23 cellular contexts compared by ENCODE assay signal in the genomic region with DNA sequence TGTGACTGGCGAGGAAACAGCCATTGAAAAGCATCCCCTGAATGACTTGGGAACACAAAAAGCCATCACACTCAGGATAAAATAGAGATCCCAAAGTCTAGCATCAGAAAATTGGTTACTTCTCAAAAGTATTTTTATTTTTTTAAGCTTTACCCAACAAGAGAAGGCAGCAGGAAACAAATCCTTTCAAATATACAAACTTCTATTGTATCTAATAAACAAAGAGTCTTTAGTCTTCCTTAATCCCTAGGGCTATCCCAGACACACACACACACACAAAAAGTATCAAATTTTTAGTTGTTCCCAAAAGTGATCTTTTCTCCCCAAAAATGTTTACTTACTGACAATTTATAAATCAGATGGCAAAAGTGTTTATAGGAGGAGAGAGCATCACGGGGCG. TPM values are rescaled to one million over a fixed set of nuclear protein-coding genes. Genes with fewer than 3 reads are reported as not detected.
DNase-seq lines count a peak whose midpoint lies in the region; ATAC-seq and TF ChIP-seq lines count a peak whose summit lies in the region.
"Had no signal": no experiment of that assay in that cellular context is flagged by ENCODE, and none has a peak within 500 bp of the region (broad histone marks: within the 10 kb centered on the region; RNA-seq: fewer than 3 reads in every experiment).

No MANE protein-coding gene starts in this region.

- BruUV-seq in MCF 10A (replicated peaks; lab: Mats Ljungman, UMichigan): no TSS peak

- no peak overlapping the region for H4K8ac ChIP-seq in neuronal stem cell (ENCODE audit: low read depth, low read length)

- H3K4ac ChIP-seq in neuronal stem cell (ENCODE audit: low read length): no peak overlapping the region

- H3K4me1 ChIP-seq in breast epithelium: peaks cover 0 to 11% of the 10 kb centered on the region in 2 donors
- H3K4me1 ChIP-seq in hepatocyte (ENCODE audit: insufficient read depth): peaks cover 6% of the 10 kb centered on the region
- H3K4me1 ChIP-seq in neuronal stem cell (ENCODE audit: control insufficient read depth in 2 of 2, insufficient read depth in 1 of 2, low read depth in 1 of 2, low read length in 2 of 2): peaks cover 2% of the 10 kb centered on the region in 2 donors
- peaks cover 8 to 36% (median 22%) of the 10 kb centered on the region in 4 donors for H3K4me1 ChIP-seq in transverse colon

- H3K27me3 ChIP-seq in breast epithelium: no peaks in the 10 kb centered on the region
- no peaks in the 10 kb centered on the region for H3K27me3 ChIP-seq in hepatocyte
- no peaks in the 10 kb centered on the region for H3K27me3 ChIP-seq in neuronal stem cell (ENCODE audit: control insufficient read depth in 3 of 3, insufficient read depth in 3 of 3, low read depth in 1 of 3, low read length in 3 of 3)
- no peaks in the 10 kb centered on the region for H3K27me3 ChIP-seq in transverse colon

- H3K18ac ChIP-seq in neuronal stem cell (ENCODE audit: low read length): no peak overlapping the region

- no peaks in the 10 kb centered on the region for H3K27me3 Mint-ChIP-seq in MCF 10A (ENCODE audit: insufficient read depth, unreplicated experiment)
- H3K27me3 Mint-ChIP-seq: B cell had no signal

- no peak for TF ChIP-seq CTCF in breast epithelium (IDR thresholded peaks at IDR 0.05)
- no peak for TF ChIP-seq CTCF in MCF 10A (IDR thresholded peaks at IDR 0.05; ENCODE audit: unreplicated experiment)
- TF ChIP-seq CTCF in hepatocyte (IDR thresholded peaks at IDR 0.05; ENCODE audit: poor library complexity): no peak
- no peak for TF ChIP-seq CTCF in transverse colon (IDR thresholded peaks at IDR 0.05)
- no peak for TF ChIP-seq CTCF in GM13977 (IDR thresholded peaks at IDR 0.05; ENCODE audit: extremely low read depth, insufficient read depth, missing control alignments)

- DNase-seq in breast epithelium (ENCODE audit: low spot score in 2 of 2) (no peak), MCF 10A (ENCODE audit: unreplicated experiment) (no peak), hepatocyte (ENCODE audit: low spot score) (no peak), neuronal stem cell (ENCODE audit: low spot score) (no peak), transverse colon (no peak), T-helper 1 cell (no peak), GM13977 (ENCODE audit: low spot score) (no peak)
- DNase-seq: COR-L47, DMS 273 treated with DMSO at 0.1 percent for 48 hours, DND-41, GOT3, NCI-H1105 treated with DMSO at 0.1 percent for 48 hours, NCI-H187, NCI-H2227 treated with DMSO at 0.1 percent for 48 hours, NCI-H510A treated with DMSO at 0.1 percent for 48 hours, NCI-H774, Right ventricle myocardium superior had no signal

- H2BK15ac ChIP-seq in neuronal stem cell (ENCODE audit: low read length): no peak overlapping the region

- no peaks in the 10 kb centered on the region for H3K79me1 ChIP-seq in neuronal stem cell (ENCODE audit: low read depth, low read length)

- H3K9ac ChIP-seq in neuronal stem cell (ENCODE audit: low read depth, low read length, poor library complexity): no peak overlapping the region

- no peaks in the 10 kb centered on the region for H3K4me1 Mint-ChIP-seq in MCF 10A (ENCODE audit: insufficient read depth, unreplicated experiment)
- H3K4me1 Mint-ChIP-seq: B cell had no signal

- no peak overlapping the region for H2BK120ac ChIP-seq in neuronal stem cell (ENCODE audit: low read depth, low read length)

- H3K4me3 ChIP-seq in breast epithelium (no peak overlapping the region), hepatocyte (no peak overlapping the region), neuronal stem cell (ENCODE audit: low read length in 2 of 2) (no peak overlapping the region), transverse colon (no peak overlapping the region)
- H3K4me3 ChIP-seq: K562 had no signal

- H3K4me2 ChIP-seq in hepatocyte (no peak overlapping the region), neuronal stem cell (ENCODE audit: insufficient read depth, low read length, poor library complexity, severe bottlenecking) (no peak overlapping the region)

- CTCF ChIA-PET in MCF 10A (lab: Yijun Ruan, JAX): interaction anchor here (0.9 kb wide), 1 partner anchor 23 kb away, joined by 3 read pairs; no protein-coding TSS in a partner anchor

- H3K27ac Mint-ChIP-seq in MCF 10A (ENCODE audit: low read depth, unreplicated experiment): no peak overlapping the region
- H3K27ac Mint-ChIP-seq: B cell had no signal

- no peak for ATAC-seq in HG02870 (IDR thresholded peaks at IDR 0.05; ENCODE audit: unreplicated experiment)
- ATAC-seq: HCT116, K562 had no signal

- no peaks in the 10 kb centered on the region for H3K9me3 ChIP-seq in breast epithelium
- no peaks in the 10 kb centered on the region for H3K9me3 ChIP-seq in hepatocyte (ENCODE audit: low read depth)
- no peaks in the 10 kb centered on the region for H3K9me3 ChIP-seq in neuronal stem cell (replicated peaks in 1 of 2; ENCODE audit: control insufficient read depth in 2 of 2, insufficient read depth in 1 of 2, low read depth in 1 of 2, low read length in 2 of 2)
- no peaks in the 10 kb centered on the region for H3K9me3 ChIP-seq in transverse colon

- no peaks in the 10 kb centered on the region for H4K20me1 ChIP-seq in hepatocyte (ENCODE audit: insufficient read depth, poor library complexity, severe bottlenecking)

- H3K9me2 ChIP-seq in hepatocyte (replicated peaks; ENCODE audit: insufficient read depth): no peaks in the 10 kb centered on the region

- in situ Hi-C loops in transverse colon (cut with MboI; ENCODE audit: low pct_ligation_motif_present in 1 of 4, low pct_unique_long_range_greater_than_20kb in 1 of 4, low sequenced_read_pairs in 3 of 4): no loop called here
- in situ Hi-C loops in GM13977 (cut with MboI; ENCODE audit: low pct_unique_long_range_greater_than_20kb, low sequenced_read_pairs, unreplicated experiment): no loop called here

- H2AFZ ChIP-seq in hepatocyte (no peak overlapping the region), neuronal stem cell (ENCODE audit: low read length) (peak overlapping the region; percentile 6)

- intact Hi-C loops in breast epithelium (cut with DNase I; ENCODE audit: low total_unique reads) (no loop called here), MCF 10A (cut with micrococcal nuclease) (no loop called here), transverse colon (cut with DNase I; ENCODE audit: low total_unique reads) (no loop called here)

- TF ChIP-seq POLR2A in breast epithelium (IDR thresholded peaks at IDR 0.05) (no peak), transverse colon (IDR thresholded peaks at IDR 0.05) (no peak)

- H2BK5ac ChIP-seq in neuronal stem cell (ENCODE audit: low read length): no peak overlapping the region

- H2AK5ac ChIP-seq in neuronal stem cell (ENCODE audit: low read depth, low read length): no peak overlapping the region

- no peak overlapping the region for H3K14ac ChIP-seq in neuronal stem cell (ENCODE audit: low read length)

- H3K79me2 ChIP-seq in hepatocyte: no peaks in the 10 kb centered on the region

- POLR2A ChIA-PET in MCF 10A (lab: Yijun Ruan, JAX): no interaction called here

- no peak overlapping the region for H2BK12ac ChIP-seq in neuronal stem cell (ENCODE audit: low read length)

- H3K27ac ChIP-seq in breast epithelium (peak overlapping the region; percentile 41 to 71), hepatocyte (peak overlapping the region; percentile 17), neuronal stem cell (replicated peaks; ENCODE audit: low read length) (no peak overlapping the region), transverse colon (peak overlapping the region; percentile 2 to 75 (median 56))
- H3K27ac ChIP-seq: 22Rv1 had no signal

- H4K91ac ChIP-seq in neuronal stem cell (ENCODE audit: low read depth, low read length, poor library complexity): no peak overlapping the region

- H3K23ac ChIP-seq in neuronal stem cell (ENCODE audit: low read depth, low read length, poor library complexity): no peak overlapping the region

- H3K4me3 Mint-ChIP-seq in MCF 10A (ENCODE audit: unreplicated experiment): no peak overlapping the region
- H3K4me3 Mint-ChIP-seq: B cell had no signal

- no peaks in the 10 kb centered on the region for H3K36me3 ChIP-seq in breast epithelium
- H3K36me3 ChIP-seq in hepatocyte (replicated peaks; ENCODE audit: insufficient read depth, low read depth): no peaks in the 10 kb centered on the region
- H3K36me3 ChIP-seq in neuronal stem cell (replicated peaks in 1 of 2; ENCODE audit: control insufficient read depth in 2 of 2, insufficient read depth in 2 of 2, low read length in 2 of 2): no peaks in the 10 kb centered on the region
- H3K36me3 ChIP-seq in transverse colon: no peaks in the 10 kb centered on the region

- H3K9me3 Mint-ChIP-seq in MCF 10A (ENCODE audit: unreplicated experiment): no peaks in the 10 kb centered on the region

- no peak for TF ChIP-seq EP300 in transverse colon (IDR thresholded peaks at IDR 0.05; ENCODE audit: low read depth)

- 82% methylated on average over 3 of the region's 3 CpGs for WGBS in hepatocyte (ENCODE audit: low lambda C conversion rate, missing lambda C conversion rate)
- WGBS in neuronal stem cell (ENCODE audit: extremely low coverage in 2 of 2, insufficient read length in 2 of 2, insufficient replicate concordance in 1 of 2), 2 donors: no CpG with 5 or more reads among the region's 3 CpGs
- WGBS in transverse colon (ENCODE audit: low coverage in 1 of 2), 2 donors: 74 to 80% methylated on average over 1 to 3 of the region's 3 CpGs

- H3K36me3 Mint-ChIP-seq in MCF 10A (ENCODE audit: insufficient read depth, unreplicated experiment): no peaks in the 10 kb centered on the region

RNA-seq across cellular contexts. Expression of a gene that starts 33.2 kb away (rescaled TPM):
- total RNA-seq in breast epithelium: 10 to 100 TPM; 19.8 to 54.4 (median 50.8) TPM
- total RNA-seq in MCF 10A (2022): 39.3 and 59.9 TPM in 2 replicates
- total RNA-seq in hepatocyte: 105 and 129 TPM in 2 replicates
- polyA plus RNA-seq in hepatocyte: 95.5 and 96.9 TPM in 2 replicates
- polyA plus RNA-seq in neuronal stem cell (2013, experiment 1 of 2): 125 TPM
- 129 TPM for polyA plus RNA-seq in neuronal stem cell (2013, experiment 2 of 2)
- total RNA-seq in transverse colon: 100 to 1,000 TPM in 2 of 4 donors, 10 to 100 TPM in 2; 64.2 to 118 (median 90.5) TPM
- total RNA-seq: G401 had no signal
